ENCODE assay signal across 23 cellular contexts in genomic region chr10:79172881-79173280, GRCh38.
"Had no signal": no experiment of that assay in that cellular context is flagged by ENCODE, and none has a peak within 500 bp of the region (broad histone marks: within the 10 kb centered on the region; RNA-seq: fewer than 3 reads in every experiment).

No MANE protein-coding gene starts in this region.

- H3K36me3 ChIP-seq: transverse colon had no signal

- H3K4me1 ChIP-seq: foreskin keratinocyte had no signal

- ATAC-seq: effector memory CD8-positive, alpha-beta T cell; foreskin keratinocyte; left cardiac atrium; left ventricle myocardium superior; mucosa of descending colon; naive thymus-derived CD8-positive, alpha-beta T cell; pancreas; right cardiac atrium; stimulated activated effector memory CD8-positive, alpha-beta T cell treated with anti-CD3 and anti-CD28 coated beads, Interleukin-12 subunit alpha, Interleukin-12 subunit beta, amount 100 ng/mL, for 72 hours; stimulated activated naive CD8-positive, alpha-beta T cell treated with anti-CD3 and anti-CD28 coated beads, Interleukin-15, Interleukin-2, amounts not matched to agents 100 U/mL and 50 U/mL, for 24 hours had no signal

- H3K4me2 ChIP-seq: hepatocyte, smooth muscle cell had no signal

- H3K27ac ChIP-seq: foreskin keratinocyte, hepatocyte, pancreas, transverse colon had no signal

- H3K27me3 Mint-ChIP-seq: dendritic cell treated with granulocyte-macrophage colony-stimulating factor and Interleukin-4, amounts not matched to agents 40 ng/mL and 50 ng/mL, for 4 days; effector memory CD8-positive, alpha-beta T cell; naive thymus-derived CD8-positive, alpha-beta T cell; progenitor cell of endocrine pancreas had no signal

- H3K4me3 Mint-ChIP-seq: dendritic cell treated with granulocyte-macrophage colony-stimulating factor and Interleukin-4, amounts not matched to agents 40 ng/mL and 50 ng/mL, for 4 days; effector memory CD8-positive, alpha-beta T cell; naive thymus-derived CD8-positive, alpha-beta T cell; stimulated activated effector memory CD8-positive, alpha-beta T cell treated with anti-CD3 and anti-CD28 coated beads, Interleukin-12 subunit alpha, Interleukin-12 subunit beta, amount 100 ng/mL, for 72 hours had no signal

- H2AFZ ChIP-seq: hepatocyte had no signal

- H3K27me3 ChIP-seq: foreskin keratinocyte, hepatocyte, pancreas, testis, transverse colon had no signal

- H3K4me3 ChIP-seq: hepatocyte, lung, mucosa of descending colon, pancreas, smooth muscle cell, testis, transverse colon had no signal

- H3K9me3 ChIP-seq: mucosa of descending colon, pancreas, testis, transverse colon had no signal

- H3K9me3 Mint-ChIP-seq: dendritic cell treated with granulocyte-macrophage colony-stimulating factor and Interleukin-4, amounts not matched to agents 40 ng/mL and 50 ng/mL, for 4 days; effector memory CD8-positive, alpha-beta T cell; naive thymus-derived CD8-positive, alpha-beta T cell; stimulated activated effector memory CD8-positive, alpha-beta T cell treated with anti-CD3 and anti-CD28 coated beads, Interleukin-12 subunit alpha, Interleukin-12 subunit beta, amount 100 ng/mL, for 72 hours had no signal

- DNase-seq: cerebellar nuclear complex; effector memory CD8-positive, alpha-beta T cell; foreskin keratinocyte; kidney; left cardiac atrium; left ventricle myocardium superior; mesenchymal stem cell; mucosa of descending colon; naive thymus-derived CD8-positive, alpha-beta T cell; occipital lobe; pancreas; stimulated activated CD4-positive, alpha-beta T cell treated with anti-CD3 and anti-CD28 coated beads, Interleukin-4, amount 100 ng/mL, for 1 hour; stimulated activated CD8-positive, alpha-beta memory T cell treated with anti-CD3 and anti-CD28 coated beads, Interleukin-4, amount 100 ng/mL, for 48 hours; stimulated activated naive CD8-positive, alpha-beta T cell treated with anti-CD3 and anti-CD28 coated beads, Interleukin-15, Interleukin-2, amounts not matched to agents 100 U/mL and 50 U/mL, for 24 hours; testis; transverse colon had no signal

- H3K27ac Mint-ChIP-seq: dendritic cell treated with granulocyte-macrophage colony-stimulating factor and Interleukin-4, amounts not matched to agents 40 ng/mL and 50 ng/mL, for 4 days; effector memory CD8-positive, alpha-beta T cell; progenitor cell of endocrine pancreas had no signal
